In the genomic region with DNA sequence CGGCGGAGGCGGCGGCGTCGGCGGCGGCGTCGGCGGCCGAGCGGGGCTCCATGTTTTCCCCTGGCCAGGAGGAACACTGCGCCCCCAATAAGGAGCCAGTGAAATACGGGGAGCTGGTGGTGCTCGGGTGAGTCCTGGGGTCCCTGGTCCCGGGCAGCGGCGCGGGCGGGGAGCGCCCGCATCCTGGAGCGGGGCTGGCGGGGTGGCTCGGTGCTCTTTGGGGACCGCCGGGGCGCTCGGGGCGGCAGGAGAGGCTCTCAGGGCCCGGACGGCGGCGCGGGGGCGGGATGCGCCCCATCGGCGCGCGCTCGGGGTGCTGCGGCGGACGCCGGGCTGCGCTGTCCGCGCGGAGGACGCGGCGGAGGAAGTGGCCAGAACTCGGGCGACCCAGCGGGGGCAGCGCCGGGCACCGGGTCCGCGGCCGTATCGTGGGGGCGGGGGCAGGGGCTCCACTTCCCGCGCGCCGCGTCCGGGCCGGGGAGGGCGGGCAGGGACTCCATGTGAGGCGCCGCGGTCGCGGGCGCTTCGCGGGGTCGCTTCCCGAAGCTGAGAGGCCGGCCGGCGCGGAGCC, we compare ENCODE assay signal across 1 cellular context.
TF ChIP-seq lines count a peak whose summit lies in the region.

No MANE protein-coding gene starts in this region.

TF ChIP-seq in K562, 482 proteins besides CTCF, POLR2A, EP300 and RAD21:
- TF ChIP-seq SMAD4 (CRISPR knock-in tag; conservative IDR thresholded peaks at IDR 0.05) (no peak), RBFOX2 (IDR thresholded peaks at IDR 0.05; ENCODE audit: low read depth, low read length) (peak; percentile 9; the same call in 1 of the 2 replicates), NRF1 (conservative IDR thresholded peaks at IDR 0.05 in 1 of 2, IDR thresholded peaks at IDR 0.05 in 1 of 2) (peak in 1 of 2 experiments; percentile 1; a peak in 1 of 4 replicates), RNF2 (IDR thresholded peaks at IDR 0.05) (0 out of 2 replicates have a peak, but pooled peaks have one; percentile 24)
- TF ChIP-seq, protein P1, sequence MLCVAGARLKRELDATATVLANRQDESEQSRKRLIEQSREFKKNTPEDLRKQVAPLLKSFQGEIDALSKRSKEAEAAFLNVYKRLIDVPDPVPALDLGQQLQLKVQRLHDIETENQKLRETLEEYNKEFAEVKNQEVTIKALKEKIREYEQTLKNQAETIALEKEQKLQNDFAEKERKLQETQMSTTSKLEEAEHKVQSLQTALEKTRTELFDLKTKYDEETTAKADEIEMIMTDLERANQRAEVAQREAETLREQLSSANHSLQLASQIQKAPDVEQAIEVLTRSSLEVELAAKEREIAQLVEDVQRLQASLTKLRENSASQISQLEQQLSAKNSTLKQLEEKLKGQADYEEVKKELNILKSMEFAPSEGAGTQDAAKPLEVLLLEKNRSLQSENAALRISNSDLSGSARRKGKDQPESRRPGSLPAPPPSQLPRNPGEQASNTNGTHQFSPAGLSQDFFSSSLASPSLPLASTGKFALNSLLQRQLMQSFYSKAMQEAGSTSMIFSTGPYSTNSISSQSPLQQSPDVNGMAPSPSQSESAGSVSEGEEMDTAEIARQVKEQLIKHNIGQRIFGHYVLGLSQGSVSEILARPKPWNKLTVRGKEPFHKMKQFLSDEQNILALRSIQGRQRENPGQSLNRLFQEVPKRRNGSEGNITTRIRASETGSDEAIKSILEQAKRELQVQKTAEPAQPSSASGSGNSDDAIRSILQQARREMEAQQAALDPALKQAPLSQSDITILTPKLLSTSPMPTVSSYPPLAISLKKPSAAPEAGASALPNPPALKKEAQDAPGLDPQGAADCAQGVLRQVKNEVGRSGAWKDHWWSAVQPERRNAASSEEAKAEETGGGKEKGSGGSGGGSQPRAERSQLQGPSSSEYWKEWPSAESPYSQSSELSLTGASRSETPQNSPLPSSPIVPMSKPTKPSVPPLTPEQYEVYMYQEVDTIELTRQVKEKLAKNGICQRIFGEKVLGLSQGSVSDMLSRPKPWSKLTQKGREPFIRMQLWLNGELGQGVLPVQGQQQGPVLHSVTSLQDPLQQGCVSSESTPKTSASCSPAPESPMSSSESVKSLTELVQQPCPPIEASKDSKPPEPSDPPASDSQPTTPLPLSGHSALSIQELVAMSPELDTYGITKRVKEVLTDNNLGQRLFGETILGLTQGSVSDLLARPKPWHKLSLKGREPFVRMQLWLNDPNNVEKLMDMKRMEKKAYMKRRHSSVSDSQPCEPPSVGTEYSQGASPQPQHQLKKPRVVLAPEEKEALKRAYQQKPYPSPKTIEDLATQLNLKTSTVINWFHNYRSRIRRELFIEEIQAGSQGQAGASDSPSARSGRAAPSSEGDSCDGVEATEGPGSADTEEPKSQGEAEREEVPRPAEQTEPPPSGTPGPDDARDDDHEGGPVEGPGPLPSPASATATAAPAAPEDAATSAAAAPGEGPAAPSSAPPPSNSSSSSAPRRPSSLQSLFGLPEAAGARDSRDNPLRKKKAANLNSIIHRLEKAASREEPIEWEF (CRISPR knock-in tag; IDR thresholded peaks at IDR 0.05): no peak
- TF ChIP-seq, protein P2, sequence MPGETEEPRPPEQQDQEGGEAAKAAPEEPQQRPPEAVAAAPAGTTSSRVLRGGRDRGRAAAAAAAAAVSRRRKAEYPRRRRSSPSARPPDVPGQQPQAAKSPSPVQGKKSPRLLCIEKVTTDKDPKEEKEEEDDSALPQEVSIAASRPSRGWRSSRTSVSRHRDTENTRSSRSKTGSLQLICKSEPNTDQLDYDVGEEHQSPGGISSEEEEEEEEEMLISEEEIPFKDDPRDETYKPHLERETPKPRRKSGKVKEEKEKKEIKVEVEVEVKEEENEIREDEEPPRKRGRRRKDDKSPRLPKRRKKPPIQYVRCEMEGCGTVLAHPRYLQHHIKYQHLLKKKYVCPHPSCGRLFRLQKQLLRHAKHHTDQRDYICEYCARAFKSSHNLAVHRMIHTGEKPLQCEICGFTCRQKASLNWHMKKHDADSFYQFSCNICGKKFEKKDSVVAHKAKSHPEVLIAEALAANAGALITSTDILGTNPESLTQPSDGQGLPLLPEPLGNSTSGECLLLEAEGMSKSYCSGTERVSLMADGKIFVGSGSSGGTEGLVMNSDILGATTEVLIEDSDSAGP (CRISPR knock-in tag; IDR thresholded peaks at IDR 0.05): no peak
